ENCODE assay signal across 25 cellular contexts in genomic region chr20:32440758-32441078, GRCh38.
DNase-seq lines count a peak whose midpoint lies in the region; TF ChIP-seq lines count a peak whose summit lies in the region.
"Had no signal": no experiment of that assay in that cellular context is flagged by ENCODE, and none has a peak within 500 bp of the region (broad histone marks: within the 10 kb centered on the region; RNA-seq: fewer than 3 reads in every experiment).

No MANE protein-coding gene starts in this region.

- H3K36me3 Mint-ChIP-seq in activated CD4-positive, alpha-beta memory T cell treated with anti-CD3 and anti-CD28 coated beads, Interleukin-2, amount 10 ng/mL, durations not matched to agents 7 days and 5 days (ENCODE audit: low read depth), result peaks cover 32% of the 10 kb centered on the region
- H3K36me3 Mint-ChIP-seq in activated CD4-positive, alpha-beta memory T cell treated with anti-CD3 and anti-CD28 coated beads for 36 hours, result peaks cover 31% of the 10 kb centered on the region
- H3K36me3 Mint-ChIP-seq in endodermal cell (ENCODE audit: low read depth), result peaks cover 49% of the 10 kb centered on the region

- no peak overlapping the region for H3K23ac ChIP-seq in neuronal stem cell (ENCODE audit: low read depth, low read length, poor library complexity)

- no peaks in the 10 kb centered on the region for H3K27me3 Mint-ChIP-seq in activated CD4-positive, alpha-beta memory T cell treated with anti-CD3 and anti-CD28 coated beads, Interleukin-2, amount 10 ng/mL, durations not matched to agents 7 days and 5 days
- no peaks in the 10 kb centered on the region for H3K27me3 Mint-ChIP-seq in activated CD4-positive, alpha-beta memory T cell treated with anti-CD3 and anti-CD28 coated beads for 36 hours
- no peaks in the 10 kb centered on the region for H3K27me3 Mint-ChIP-seq in endodermal cell (ENCODE audit: insufficient read depth)
- H3K27me3 Mint-ChIP-seq: activated naive CD4-positive, alpha-beta T cell treated with anti-CD3 and anti-CD28 coated beads, Interleukin-2, amount 50 U/mL, for 24 hours had no signal

- H2AFZ ChIP-seq in neuronal stem cell (ENCODE audit: low read length), result no peak overlapping the region

- peaks cover 21% of the 10 kb centered on the region for H3K4me1 Mint-ChIP-seq in activated CD4-positive, alpha-beta memory T cell treated with anti-CD3 and anti-CD28 coated beads, Interleukin-2, amount 10 ng/mL, durations not matched to agents 7 days and 5 days
- H3K4me1 Mint-ChIP-seq in activated CD4-positive, alpha-beta memory T cell treated with anti-CD3 and anti-CD28 coated beads for 36 hours (ENCODE audit: low read depth), result peaks cover 28% of the 10 kb centered on the region
- peaks cover 40% of the 10 kb centered on the region for H3K4me1 Mint-ChIP-seq in endodermal cell

- H3K9me3 ChIP-seq in endodermal cell (ENCODE audit: control insufficient read depth, low read length), result no peaks in the 10 kb centered on the region
- peaks cover 0 to 2% of the 10 kb centered on the region in 2 donors for H3K9me3 ChIP-seq in neuronal stem cell (replicated peaks in 1 of 2; ENCODE audit: control insufficient read depth in 2 of 2, insufficient read depth in 1 of 2, low read depth in 1 of 2, low read length in 2 of 2)
- H3K9me3 ChIP-seq: gastrocnemius medialis, left lung, Peyer's patch, SJCRH30, tibial nerve had no signal

- CTCF ChIA-PET in activated CD4-positive, alpha-beta memory T cell treated with anti-CD3 and anti-CD28 coated beads, Interleukin-2, amount 10 ng/mL, durations not matched to agents 7 days and 5 days (lab: Charles Lee), result no interaction called here
- CTCF ChIA-PET in activated CD4-positive, alpha-beta memory T cell treated with anti-CD3 and anti-CD28 coated beads for 36 hours (lab: Charles Lee), result interaction anchor here (0.6 to 1.7 kb wide), 2 partner anchors 215 to 350 kb away, joined by 3 to 4 read pairs; no protein-coding TSS in a partner anchor

- H3K4me3 ChIP-seq in H7 (ENCODE audit: insufficient read depth, low read depth, low read length), result no peak overlapping the region
- H3K4me3 ChIP-seq in endodermal cell (ENCODE audit: low read length), result no peak overlapping the region
- H3K4me3 ChIP-seq in neuronal stem cell (ENCODE audit: low read length in 2 of 2), result no peak overlapping the region
- H3K4me3 ChIP-seq: gastrocnemius medialis, left lung, Peyer's patch, SJCRH30, skin epidermis, tibial nerve had no signal

- intact Hi-C loops in activated CD4-positive, alpha-beta memory T cell treated with anti-CD3 and anti-CD28 coated beads for 36 hours (cut with micrococcal nuclease), result no loop called here

- no peak overlapping the region for H3K14ac ChIP-seq in neuronal stem cell (ENCODE audit: low read length)

- peaks cover 6% of the 10 kb centered on the region for H3K79me1 ChIP-seq in neuronal stem cell (ENCODE audit: low read depth, low read length)

- H3K27me3 ChIP-seq in H7 (ENCODE audit: control insufficient read depth, insufficient read depth, low read length) (no peaks in the 10 kb centered on the region), endodermal cell (ENCODE audit: control insufficient read depth, insufficient read depth, low read length, poor library complexity, severe bottlenecking) (no peaks in the 10 kb centered on the region), neuronal stem cell (ENCODE audit: control insufficient read depth in 3 of 3, insufficient read depth in 3 of 3, low read depth in 1 of 3, low read length in 3 of 3) (no peaks in the 10 kb centered on the region)
- H3K27me3 ChIP-seq: gastrocnemius medialis, left lung, Peyer's patch, SJCRH30, tibial nerve had no signal

- no peak overlapping the region for H3K4ac ChIP-seq in neuronal stem cell (ENCODE audit: low read length)

- POLR2A ChIA-PET in activated CD4-positive, alpha-beta memory T cell treated with anti-CD3 and anti-CD28 coated beads, Interleukin-2, amount 10 ng/mL, durations not matched to agents 7 days and 5 days (lab: Charles Lee), result interaction anchor here (0.8 to 1.0 kb wide), 2 partner anchors 8 to 14 kb away, joined by 3 read pairs; no protein-coding TSS in a partner anchor
- POLR2A ChIA-PET in activated CD4-positive, alpha-beta memory T cell treated with anti-CD3 and anti-CD28 coated beads for 36 hours (lab: Charles Lee), result no interaction called here

- H4K8ac ChIP-seq in neuronal stem cell (ENCODE audit: low read depth, low read length), result no peak overlapping the region

- H3K9ac ChIP-seq in endodermal cell (ENCODE audit: extremely low read depth, low read length, poor library complexity, severe bottlenecking) (no peak overlapping the region), neuronal stem cell (ENCODE audit: low read depth, low read length, poor library complexity) (peak overlapping the region; percentile 32)

- H3K4me1 ChIP-seq in endodermal cell (ENCODE audit: control insufficient read depth, insufficient read depth, low read length) (no peaks in the 10 kb centered on the region), neuronal stem cell (ENCODE audit: control insufficient read depth in 2 of 2, insufficient read depth in 1 of 2, low read depth in 1 of 2, low read length in 2 of 2) (peaks cover 0 to 7% of the 10 kb centered on the region in 2 donors)
- H3K4me1 ChIP-seq: left lung, SJCRH30 had no signal

- peak; percentile 11 for DNase-seq in activated CD4-positive, alpha-beta memory T cell treated with anti-CD3 and anti-CD28 coated beads, Interleukin-2, amount 10 ng/mL, durations not matched to agents 7 days and 5 days
- DNase-seq in activated CD4-positive, alpha-beta memory T cell treated with anti-CD3 and anti-CD28 coated beads for 36 hours, result no peak
- DNase-seq in H7 (peak; percentile 27), endodermal cell (peak; percentile 29), neuronal stem cell (ENCODE audit: low spot score) (no peak), NOMO-1 treated with dmso at 0.1 percent for 144 hours (lab: John Stamatoyannopoulos, UW; ENCODE audit: unreplicated experiment) (no peak), HuH-7.5 (ENCODE audit: low spot score) (no peak), NCI-H345 (lab: John Stamatoyannopoulos, UW) (no peak)
- DNase-seq: aorta, gastrocnemius medialis, H9, hypothalamus, KBM-7, left lung, mesendoderm, NCI-H1417, NCI-H2081, NCI-H2227 treated with DMSO at 0.1 percent for 48 hours, NCI-H69 had no signal

- no peak overlapping the region for H3K4me2 ChIP-seq in neuronal stem cell (ENCODE audit: insufficient read depth, low read length, poor library complexity, severe bottlenecking)

- 93% methylated on average over 3 to 4 of the region's 4 CpGs for WGBS in endodermal cell (ENCODE audit: insufficient coverage in 1 of 2, insufficient read length in 1 of 2), 2 experiments
- WGBS in neuronal stem cell (ENCODE audit: extremely low coverage in 2 of 2, insufficient read length in 2 of 2, insufficient replicate concordance in 1 of 2), 2 donors, result no CpG with 5 or more reads among the region's 4 CpGs

- no peak for TF ChIP-seq CTCF in endodermal cell (conservative IDR thresholded peaks at IDR 0.05)

- no peak overlapping the region for H3K27ac Mint-ChIP-seq in activated CD4-positive, alpha-beta memory T cell treated with anti-CD3 and anti-CD28 coated beads, Interleukin-2, amount 10 ng/mL, durations not matched to agents 7 days and 5 days
- no peak overlapping the region for H3K27ac Mint-ChIP-seq in activated CD4-positive, alpha-beta memory T cell treated with anti-CD3 and anti-CD28 coated beads for 36 hours
- peak overlapping the region; percentile 32 for H3K27ac Mint-ChIP-seq in endodermal cell
- H3K27ac Mint-ChIP-seq: activated T-helper 1 cell treated with anti-CD3 and anti-CD28 coated beads, Interleukin-12 subunit alpha, Interleukin-12 subunit beta, Interleukin-2, Interleukin-4 antibody, amounts not matched to agents 30 ng/mL and 10 ng/mL and 1 ng/mL, durations not matched to agents 14 hours and 24 hours and 36 hours had no signal

- no peak overlapping the region for H2BK15ac ChIP-seq in neuronal stem cell (ENCODE audit: low read length)

- H2BK5ac ChIP-seq in neuronal stem cell (ENCODE audit: low read length), result no peak overlapping the region

- H2AK5ac ChIP-seq in neuronal stem cell (ENCODE audit: low read depth, low read length), result no peak overlapping the region

- no peak overlapping the region for H2BK12ac ChIP-seq in neuronal stem cell (ENCODE audit: low read length)

- H4K91ac ChIP-seq in neuronal stem cell (ENCODE audit: low read depth, low read length, poor library complexity), result no peak overlapping the region

- no peaks in the 10 kb centered on the region for H3K9me3 Mint-ChIP-seq in activated CD4-positive, alpha-beta memory T cell treated with anti-CD3 and anti-CD28 coated beads, Interleukin-2, amount 10 ng/mL, durations not matched to agents 7 days and 5 days
- no peaks in the 10 kb centered on the region for H3K9me3 Mint-ChIP-seq in activated CD4-positive, alpha-beta memory T cell treated with anti-CD3 and anti-CD28 coated beads for 36 hours
- no peaks in the 10 kb centered on the region for H3K9me3 Mint-ChIP-seq in endodermal cell
- H3K9me3 Mint-ChIP-seq: activated naive CD4-positive, alpha-beta T cell treated with anti-CD3 and anti-CD28 coated beads, Interleukin-2, amount 50 U/mL, for 24 hours; activated T-helper 1 cell treated with anti-CD3 and anti-CD28 coated beads, Interleukin-12 subunit alpha, Interleukin-12 subunit beta, Interleukin-2, Interleukin-4 antibody, amounts not matched to agents 30 ng/mL and 10 ng/mL and 1 ng/mL, durations not matched to agents 14 hours and 24 hours and 36 hours; H9 had no signal

- H3K27ac ChIP-seq in endodermal cell (ENCODE audit: low read depth, low read length) (no peak overlapping the region), neuronal stem cell (replicated peaks; ENCODE audit: low read length) (no peak overlapping the region)
- H3K27ac ChIP-seq: gastrocnemius medialis, left lung, Peyer's patch, SJCRH30, skin epidermis, tibial nerve had no signal

- peaks cover 1% of the 10 kb centered on the region; the same call in 1 of the 2 replicates for H3K36me3 ChIP-seq in H7 (replicated peaks; ENCODE audit: control insufficient read depth, insufficient read depth, low read length)
- peaks cover 66% of the 10 kb centered on the region for H3K36me3 ChIP-seq in endodermal cell (ENCODE audit: control insufficient read depth, insufficient read depth, low read length)
- H3K36me3 ChIP-seq in neuronal stem cell (replicated peaks in 1 of 2; ENCODE audit: control insufficient read depth in 2 of 2, insufficient read depth in 2 of 2, low read length in 2 of 2), result peaks cover 27 to 96% of the 10 kb centered on the region in 2 donors

- H3K18ac ChIP-seq in neuronal stem cell (ENCODE audit: low read length), result no peak overlapping the region

- H3K4me3 Mint-ChIP-seq in activated CD4-positive, alpha-beta memory T cell treated with anti-CD3 and anti-CD28 coated beads, Interleukin-2, amount 10 ng/mL, durations not matched to agents 7 days and 5 days, result no peak overlapping the region
- no peak overlapping the region for H3K4me3 Mint-ChIP-seq in activated CD4-positive, alpha-beta memory T cell treated with anti-CD3 and anti-CD28 coated beads for 36 hours
- H3K4me3 Mint-ChIP-seq in endodermal cell, result no peak overlapping the region
- H3K4me3 Mint-ChIP-seq: activated naive CD4-positive, alpha-beta T cell treated with anti-CD3 and anti-CD28 coated beads, Interleukin-2, amount 50 U/mL, for 24 hours; activated T-helper 1 cell treated with anti-CD3 and anti-CD28 coated beads, Interleukin-12 subunit alpha, Interleukin-12 subunit beta, Interleukin-2, Interleukin-4 antibody, amounts not matched to agents 30 ng/mL and 10 ng/mL and 1 ng/mL, durations not matched to agents 14 hours and 24 hours and 36 hours; H9 had no signal

- H2BK120ac ChIP-seq in neuronal stem cell (ENCODE audit: low read depth, low read length), result no peak overlapping the region

Comparison
In these comparisons a context has a peak if more than half of its experiments do, and no peak if none do; other contexts are left out.
1. DNase-seq: peak in activated CD4-positive, alpha-beta memory T cell treated with anti-CD3 and anti-CD28 coated beads, Interleukin-2, amount 10 ng/mL, durations not matched to agents 7 days and 5 days (single experiment), H7 (single experiment) and endodermal cell (single experiment); none in activated CD4-positive, alpha-beta memory T cell treated with anti-CD3 and anti-CD28 coated beads for 36 hours (single experiment), neuronal stem cell (single experiment), NOMO-1 treated with dmso at 0.1 percent for 144 hours (single experiment), HuH-7.5 (single experiment) and NCI-H345 (single experiment).